In genomic region chr3:136144397-136144796, GRCh38 we compare ENCODE assay signal across 6 cellular contexts. TPM values are rescaled to one million over a fixed set of nuclear protein-coding genes. Genes with fewer than 3 reads are reported as not detected.
DNase-seq lines count a peak whose midpoint lies in the region; ATAC-seq and TF ChIP-seq lines count a peak whose summit lies in the region.
"Not testable (repeated sequence)": the region's sequence is repeated elsewhere in the genome, so short reads cannot be mapped to it uniquely, and the experiment has no call there.

No MANE protein-coding gene starts in this region.

- not testable (repeated sequence) for TF ChIP-seq CTCF in CD8-positive, alpha-beta T cell (IDR thresholded peaks at IDR 0.05); progenitor cell of endocrine pancreas (IDR thresholded peaks at IDR 0.05; ENCODE audit: unreplicated experiment)

- not testable (repeated sequence) for H3K27me3 Mint-ChIP-seq in CD8-positive, alpha-beta T cell (ENCODE audit: low read depth); activated T-cell treated with anti-CD3 and anti-CD28 coated beads, Interleukin-2, amount 50 U/mL, for 24 hours; activated naive CD8-positive, alpha-beta T cell treated with anti-CD3 and anti-CD28 coated beads for 36 hours; naive thymus-derived CD8-positive, alpha-beta T cell; progenitor cell of endocrine pancreas

- DNase-seq in CD8-positive, alpha-beta T cell; activated T-cell treated with anti-CD3 and anti-CD28 coated beads, Interleukin-2, amount 50 U/mL, for 24 hours; activated naive CD8-positive, alpha-beta T cell treated with anti-CD3 and anti-CD28 coated beads for 36 hours; naive thymus-derived CD8-positive, alpha-beta T cell; progenitor cell of endocrine pancreas (ENCODE audit: low spot score, unreplicated experiment): not testable (repeated sequence)
- peak; percentile 27 for DNase-seq in Karpas-422

- intact Hi-C loops in CD8-positive, alpha-beta T cell (cut with DNase I, micrococcal nuclease) = loop anchor here in 1 of 2 experiments (5.0 kb wide), 1 partner anchor 103 kb away; no protein-coding TSS in a partner anchor

- H3K27me3 ChIP-seq in CD8-positive, alpha-beta T cell (ENCODE audit: insufficient read depth, low read length); Karpas-422 (ENCODE audit: low read length): not testable (repeated sequence)

- not testable (repeated sequence) for H3K27ac ChIP-seq in CD8-positive, alpha-beta T cell (ENCODE audit: low read depth, low read length); Karpas-422 (ENCODE audit: low read length)

- H3K9me2 ChIP-seq in Karpas-422 (replicated peaks; ENCODE audit: insufficient read depth, low read length) = not testable (repeated sequence)

- peaks cover 29% of the 10 kb centered on the region for H4K20me1 ChIP-seq in Karpas-422 (ENCODE audit: insufficient read depth, low read depth, low read length)

- H3K4me1 Mint-ChIP-seq in CD8-positive, alpha-beta T cell (ENCODE audit: low read depth) = peaks cover 39% of the 10 kb centered on the region
- peaks cover 47% of the 10 kb centered on the region for H3K4me1 Mint-ChIP-seq in activated T-cell treated with anti-CD3 and anti-CD28 coated beads, Interleukin-2, amount 50 U/mL, for 24 hours (ENCODE audit: low read depth)
- H3K4me1 Mint-ChIP-seq in activated naive CD8-positive, alpha-beta T cell treated with anti-CD3 and anti-CD28 coated beads for 36 hours = peaks cover 32% of the 10 kb centered on the region
- H3K4me1 Mint-ChIP-seq in naive thymus-derived CD8-positive, alpha-beta T cell = peaks cover 22 to 40% (median 37%) of the 10 kb centered on the region in 4 donors
- peaks cover 17% of the 10 kb centered on the region for H3K4me1 Mint-ChIP-seq in progenitor cell of endocrine pancreas (ENCODE audit: low read depth)

- not testable (repeated sequence) for H3K4me1 ChIP-seq in CD8-positive, alpha-beta T cell (ENCODE audit: insufficient read depth, low read length); Karpas-422 (ENCODE audit: low read length)

- H3K9me3 Mint-ChIP-seq in CD8-positive, alpha-beta T cell; activated T-cell treated with anti-CD3 and anti-CD28 coated beads, Interleukin-2, amount 50 U/mL, for 24 hours; activated naive CD8-positive, alpha-beta T cell treated with anti-CD3 and anti-CD28 coated beads for 36 hours; naive thymus-derived CD8-positive, alpha-beta T cell; progenitor cell of endocrine pancreas (ENCODE audit: low read depth): not testable (repeated sequence)

- CTCF ChIA-PET in CD8-positive, alpha-beta T cell (lab: Charles Lee) = interaction anchor here (0.6 to 1.4 kb wide), 4 partner anchors 11 to 575 kb away, joined by 3 to 5 read pairs (median 4); no protein-coding TSS in a partner anchor

- H3K9me3 ChIP-seq in CD8-positive, alpha-beta T cell (ENCODE audit: low read length); Karpas-422 (ENCODE audit: low read length): not testable (repeated sequence)

- not testable (repeated sequence) for H3K4me2 ChIP-seq in Karpas-422 (ENCODE audit: low read depth, low read length, poor library complexity, severe bottlenecking)

- peaks cover 11% of the 10 kb centered on the region for H3K79me2 ChIP-seq in Karpas-422 (ENCODE audit: low read length)

- H3K4me3 Mint-ChIP-seq in CD8-positive, alpha-beta T cell; activated T-cell treated with anti-CD3 and anti-CD28 coated beads, Interleukin-2, amount 50 U/mL, for 24 hours; activated naive CD8-positive, alpha-beta T cell treated with anti-CD3 and anti-CD28 coated beads for 36 hours; naive thymus-derived CD8-positive, alpha-beta T cell; progenitor cell of endocrine pancreas (ENCODE audit: low read depth): not testable (repeated sequence)

- peaks cover 16% of the 10 kb centered on the region for H3K36me3 Mint-ChIP-seq in CD8-positive, alpha-beta T cell
- H3K36me3 Mint-ChIP-seq in activated T-cell treated with anti-CD3 and anti-CD28 coated beads, Interleukin-2, amount 50 U/mL, for 24 hours (ENCODE audit: low read depth) = peaks cover 34% of the 10 kb centered on the region
- not testable (repeated sequence) for H3K36me3 Mint-ChIP-seq in activated naive CD8-positive, alpha-beta T cell treated with anti-CD3 and anti-CD28 coated beads for 36 hours
- H3K36me3 Mint-ChIP-seq in naive thymus-derived CD8-positive, alpha-beta T cell = peaks cover 0 to 16% (median 0%) of the 10 kb centered on the region in 3 donors
- H3K36me3 Mint-ChIP-seq in progenitor cell of endocrine pancreas (ENCODE audit: insufficient read depth) = peaks cover 17% of the 10 kb centered on the region

- H2AFZ ChIP-seq in Karpas-422 (ENCODE audit: low read length) = not testable (repeated sequence)

- peak overlapping the region; percentile 62 for H3K27ac Mint-ChIP-seq in CD8-positive, alpha-beta T cell
- peak overlapping the region; percentile 16 for H3K27ac Mint-ChIP-seq in activated T-cell treated with anti-CD3 and anti-CD28 coated beads, Interleukin-2, amount 50 U/mL, for 24 hours
- peak overlapping the region; percentile 10 for H3K27ac Mint-ChIP-seq in activated naive CD8-positive, alpha-beta T cell treated with anti-CD3 and anti-CD28 coated beads for 36 hours
- H3K27ac Mint-ChIP-seq in naive thymus-derived CD8-positive, alpha-beta T cell = peak overlapping the region in 7 of 10 donors; percentile 33 to 82 (median 43)
- H3K27ac Mint-ChIP-seq in progenitor cell of endocrine pancreas = peak overlapping the region; percentile 20

- H3K9ac ChIP-seq in Karpas-422 (ENCODE audit: low read length) = not testable (repeated sequence)

- POLR2A ChIA-PET in CD8-positive, alpha-beta T cell (lab: Charles Lee) = interaction anchor here (1.9 kb wide), 1 partner anchor 52 kb away, joined by 15 read pairs; the partner anchor contains the start of gene MSL2
- POLR2A ChIA-PET in naive thymus-derived CD8-positive, alpha-beta T cell (lab: Charles Lee) = interaction anchor here (0.8 kb wide), 1 partner anchor 52 kb away, joined by 3 read pairs; the partner anchor contains the start of gene MSL2

- not testable (repeated sequence) for ATAC-seq in CD8-positive, alpha-beta T cell; naive thymus-derived CD8-positive, alpha-beta T cell

- not testable (repeated sequence) for H3K4me3 ChIP-seq in CD8-positive, alpha-beta T cell (ENCODE audit: low read depth, low read length); Karpas-422 (ENCODE audit: low read length)

- H3K36me3 ChIP-seq in CD8-positive, alpha-beta T cell (ENCODE audit: insufficient read depth, low read length); Karpas-422 (ENCODE audit: insufficient read depth, low read length): not testable (repeated sequence)

RNA-seq across cellular contexts. Expression of gene MSL2, which starts 51.7 kb away (rescaled TPM):
- total RNA-seq in CD8-positive, alpha-beta T cell = 100 to 1,000 TPM; 195 to 203 TPM
- total RNA-seq in Karpas-422 (2014; rRNA removed; shearing (Covaris generic); ENCODE audit: low replicate concordance) = 18.4 and 47.1 TPM in 2 replicates
- total RNA-seq in activated naive CD8-positive, alpha-beta T cell treated with anti-CD3 and anti-CD28 coated beads for 36 hours = 10 to 100 TPM; 44.0 to 44.1 TPM
- 100 to 1,000 TPM in 1 of 2 experiments, 10 to 100 TPM in 1; 96.6 to 100 TPM for total RNA-seq in naive thymus-derived CD8-positive, alpha-beta T cell
- 10 to 100 TPM; 28.7 to 41.1 (median 38.9) TPM for polyA plus RNA-seq in naive thymus-derived CD8-positive, alpha-beta T cell
- 39.9 and 42.0 TPM in 2 replicates for total RNA-seq in progenitor cell of endocrine pancreas

Comparison
In these comparisons a context has a peak if more than half of its experiments do, and no peak if none do; other contexts are left out.
1. H3K27ac Mint-ChIP-seq: peak in every context shown above with its lines; median percentile 62 in CD8-positive, alpha-beta T cell; 43 in naive thymus-derived CD8-positive, alpha-beta T cell; 20 in progenitor cell of endocrine pancreas; 16 in activated T-cell treated with anti-CD3 and anti-CD28 coated beads, Interleukin-2, amount 50 U/mL, for 24 hours; 10 in activated naive CD8-positive, alpha-beta T cell treated with anti-CD3 and anti-CD28 coated beads for 36 hours.